In genomic region chr18:11392292-11392691, GRCh38 we compare ENCODE assay signal across 19 cellular contexts.
DNase-seq lines count a peak whose midpoint lies in the region; ATAC-seq, FAIRE-seq and TF ChIP-seq lines count a peak whose summit lies in the region.
"Had no signal": no experiment of that assay in that cellular context is flagged by ENCODE, and none has a peak within 500 bp of the region (broad histone marks: within the 10 kb centered on the region; RNA-seq: fewer than 3 reads in every experiment).

No MANE protein-coding gene starts in this region.

- H4K20me1 ChIP-seq in OCI-LY7 (ENCODE audit: insufficient read depth, low read length) (no peaks in the 10 kb centered on the region), H1 (replicated peaks in 1 of 2; ENCODE audit: control insufficient read depth in 1 of 2, insufficient read depth in 2 of 2, low read length in 2 of 2) (no peaks in the 10 kb centered on the region)

- no peaks in the 10 kb centered on the region for H3K4me1 ChIP-seq in OCI-LY7 (ENCODE audit: insufficient read depth, low read length, poor library complexity, severe bottlenecking)
- no peaks in the 10 kb centered on the region for H3K4me1 ChIP-seq in H1 (replicated peaks in 1 of 4; ENCODE audit: control insufficient read depth in 3 of 4, insufficient read depth in 4 of 4, low read length in 3 of 4)
- H3K4me1 ChIP-seq in neuronal stem cell (ENCODE audit: control insufficient read depth in 2 of 2, insufficient read depth in 1 of 2, low read depth in 1 of 2, low read length in 2 of 2), result peaks cover 0 to 9% of the 10 kb centered on the region in 2 donors
- H3K4me1 ChIP-seq: BE2C, thyroid gland had no signal

- H2AFZ ChIP-seq in OCI-LY7 (ENCODE audit: low read length) (no peak overlapping the region), H1 (ENCODE audit: low read length) (peak overlapping the region; percentile 26; the same call in 1 of the 2 replicates), neuronal stem cell (ENCODE audit: low read length) (peak overlapping the region; percentile 51)

- H3K14ac ChIP-seq in H1 (ENCODE audit: insufficient read length) (no peak overlapping the region), neuronal stem cell (ENCODE audit: low read length) (no peak overlapping the region)

- no peak for ATAC-seq in HG03139 (IDR thresholded peaks at IDR 0.05; ENCODE audit: unreplicated experiment)
- ATAC-seq: activated naive CD4-positive, alpha-beta T cell treated with anti-CD3 and anti-CD28 coated beads, Interleukin-2, amount 50 U/mL, for 72 hours; activated T-cell treated with anti-CD3 and anti-CD28 coated beads, Interleukin-2, amount 50 U/mL, for 4 hours had no signal

- no peaks in the 10 kb centered on the region for H3K9me2 ChIP-seq in OCI-LY7 (ENCODE audit: insufficient read depth, low read length)

- no TSS peak for BruUV-seq in OCI-LY7 (replicated peaks; lab: Mats Ljungman, UMichigan)

- WGBS in H1 (ENCODE audit: extremely low coverage in 1 of 2, insufficient coverage in 1 of 2, insufficient read length in 1 of 2, insufficient replicate concordance in 2 of 2, low coverage in 1 of 2, low lambda C conversion rate in 2 of 2, missing lambda C conversion rate in 1 of 2), 2 experiments, result 66% methylated on average over 6 of the region's 6 CpGs; no CpG with 5 or more reads in 1 of the 2 experiments
- no CpG with 5 or more reads among the region's 6 CpGs for WGBS in neuronal stem cell (ENCODE audit: extremely low coverage in 2 of 2, insufficient read length in 2 of 2, insufficient replicate concordance in 1 of 2), 2 donors

- H3K4me2 ChIP-seq in OCI-LY7 (ENCODE audit: low read length) (no peak overlapping the region), H1 (ENCODE audit: insufficient read depth in 1 of 2, low read depth in 2 of 2, low read length in 2 of 2) (no peak overlapping the region), neuronal stem cell (ENCODE audit: insufficient read depth, low read length, poor library complexity, severe bottlenecking) (no peak overlapping the region)
- H3K4me2 ChIP-seq: KMS-11 had no signal

- H3K9me3 ChIP-seq in OCI-LY7 (ENCODE audit: low read length) (no peaks in the 10 kb centered on the region), H1 (ENCODE audit: insufficient read depth in 2 of 2, low read depth in 1 of 2, low read length in 1 of 2) (no peaks in the 10 kb centered on the region), neuronal stem cell (replicated peaks in 1 of 2; ENCODE audit: control insufficient read depth in 2 of 2, insufficient read depth in 1 of 2, low read depth in 1 of 2, low read length in 2 of 2) (peaks cover 0 to 2% of the 10 kb centered on the region in 2 donors)
- H3K9me3 ChIP-seq: BE2C, left ventricle myocardium inferior, ovary, thyroid gland had no signal

- H4K5ac ChIP-seq in H1 (ENCODE audit: insufficient read length, low read depth, low read length), result no peak overlapping the region

- H3K4ac ChIP-seq in H1 (replicated peaks; ENCODE audit: insufficient read length, low read depth, low read length) (no peak overlapping the region), neuronal stem cell (ENCODE audit: low read length) (no peak overlapping the region)

- H3K79me1 ChIP-seq in H1 (ENCODE audit: low read depth, low read length), result no peaks in the 10 kb centered on the region
- no peaks in the 10 kb centered on the region for H3K79me1 ChIP-seq in neuronal stem cell (ENCODE audit: low read depth, low read length)

- TF ChIP-seq EP300 in H1 (IDR thresholded peaks at IDR 0.05; ENCODE audit: borderline replicate concordance in 1 of 2, low read depth in 2 of 2, low read length in 2 of 2), result no peak

- peak; percentile 61 for DNase-seq in H7
- peak; percentile 3 for DNase-seq in OCI-LY7 (ENCODE audit: low spot score)
- DNase-seq in H1 (ENCODE audit: low read depth in 1 of 2, low spot score in 2 of 2), result peak in 1 of 2 experiments; percentile 53
- DNase-seq in neuronal stem cell (ENCODE audit: low spot score), result peak; percentile 33
- DNase-seq in GM19238 (ENCODE audit: insufficient read length, low spot score), result no peak
- DNase-seq in germinal center (ENCODE audit: low spot score), result no peak
- DNase-seq: activated CD4-positive, alpha-beta T cell treated with anti-CD3 and anti-CD28 coated beads, Interleukin-2, amount 50 U/mL, for 48 hours; activated T-cell treated with anti-CD3 and anti-CD28 coated beads, Interleukin-2, amount 50 U/mL, for 4 hours; BE2C; hippocampal formation; left ventricle myocardium inferior; NCI-H1436 treated with DMSO at 0.1 percent for 48 hours; NCI-H446; ovary; thyroid gland had no signal

- H2BK20ac ChIP-seq in H1 (ENCODE audit: low read length), result no peak overlapping the region

- H4K8ac ChIP-seq in H1 (ENCODE audit: extremely low read depth, insufficient read depth, low read length) (no peak overlapping the region), neuronal stem cell (ENCODE audit: low read depth, low read length) (no peak overlapping the region)

- H3K36me3 ChIP-seq in H7 (replicated peaks; ENCODE audit: control insufficient read depth, insufficient read depth, low read length) (no peaks in the 10 kb centered on the region), OCI-LY7 (ENCODE audit: insufficient read depth, low read length) (no peaks in the 10 kb centered on the region), H1 (ENCODE audit: control insufficient read depth in 2 of 4, insufficient read depth in 4 of 4, low read length in 3 of 4) (no peaks in the 10 kb centered on the region), neuronal stem cell (replicated peaks in 1 of 2; ENCODE audit: control insufficient read depth in 2 of 2, insufficient read depth in 2 of 2, low read length in 2 of 2) (no peaks in the 10 kb centered on the region)
- H3K36me3 ChIP-seq: BE2C, left ventricle myocardium inferior, ovary, thyroid gland had no signal

- H3K18ac ChIP-seq in H1 (ENCODE audit: extremely low read depth, low read length) (no peak overlapping the region), neuronal stem cell (ENCODE audit: low read length) (no peak overlapping the region)

- H2AK5ac ChIP-seq in H1 (ENCODE audit: low read depth, low read length) (no peak overlapping the region), neuronal stem cell (ENCODE audit: low read depth, low read length) (no peak overlapping the region)

- H2BK12ac ChIP-seq in H1 (ENCODE audit: low read depth, low read length) (no peak overlapping the region), neuronal stem cell (ENCODE audit: low read length) (no peak overlapping the region)

- no peak for TF ChIP-seq RAD21 in H1 (IDR thresholded peaks at IDR 0.05 in 1 of 2, conservative IDR thresholded peaks at IDR 0.05 in 1 of 2; ENCODE audit: low read depth in 2 of 2, low read length in 2 of 2)

- H3K23ac ChIP-seq in H1 (ENCODE audit: insufficient read length) (no peak overlapping the region), neuronal stem cell (ENCODE audit: low read depth, low read length, poor library complexity) (no peak overlapping the region)

- TF ChIP-seq CTCF in OCI-LY7 (conservative IDR thresholded peaks at IDR 0.05; ENCODE audit: low read length) (no peak), H1 (IDR thresholded peaks at IDR 0.05; ENCODE audit: control extremely low read depth in 1 of 3, insufficient read depth in 1 of 3, low read depth in 1 of 3, low read length in 3 of 3) (no peak)

- FAIRE-seq in H1 (lab: Jason Lieb, UNC), result peak; percentile 65

- TF ChIP-seq POLR2A in H1 (IDR thresholded peaks at IDR 0.05; ENCODE audit: control extremely low read depth in 1 of 2, low read depth in 2 of 2, low read length in 2 of 2), result no peak

- H3K27ac ChIP-seq in OCI-LY7 (ENCODE audit: low read depth, low read length, poor library complexity, severe bottlenecking), result no peak overlapping the region
- H3K27ac ChIP-seq in H1 (ENCODE audit: low read depth, low read length), result no peak overlapping the region
- no peak overlapping the region for H3K27ac ChIP-seq in neuronal stem cell (replicated peaks; ENCODE audit: low read length)
- H3K27ac ChIP-seq: KMS-11, ovary, skin epidermis, thyroid gland had no signal

- no peak overlapping the region for H3K4me3 ChIP-seq in H7 (ENCODE audit: insufficient read depth, low read depth, low read length)
- no peak overlapping the region for H3K4me3 ChIP-seq in OCI-LY7 (ENCODE audit: low read depth, low read length, poor library complexity, severe bottlenecking)
- H3K4me3 ChIP-seq in H1 (ENCODE audit: extremely low read depth in 1 of 4, insufficient read depth in 2 of 4, low read depth in 3 of 4, low read length in 4 of 4), result no peak overlapping the region
- H3K4me3 ChIP-seq in neuronal stem cell (ENCODE audit: low read length in 2 of 2), result no peak overlapping the region
- H3K4me3 ChIP-seq: left ventricle myocardium inferior, ovary, skin epidermis, thyroid gland had no signal

- H2BK15ac ChIP-seq in H1 (ENCODE audit: low read length), result no peak overlapping the region
- no peak overlapping the region for H2BK15ac ChIP-seq in neuronal stem cell (ENCODE audit: low read length)

- H3K23me2 ChIP-seq in H1 (ENCODE audit: low read depth, low read length), result no peaks in the 10 kb centered on the region

- no peaks in the 10 kb centered on the region for H3K27me3 ChIP-seq in H7 (ENCODE audit: control insufficient read depth, insufficient read depth, low read length)
- H3K27me3 ChIP-seq in H1 (replicated peaks in 1 of 4; ENCODE audit: control insufficient read depth in 3 of 4, extremely low read depth in 1 of 4, insufficient read depth in 3 of 4, low read length in 3 of 4), result no peaks in the 10 kb centered on the region
- no peaks in the 10 kb centered on the region for H3K27me3 ChIP-seq in neuronal stem cell (ENCODE audit: control insufficient read depth in 3 of 3, insufficient read depth in 3 of 3, low read depth in 1 of 3, low read length in 3 of 3)
- H3K27me3 ChIP-seq: BE2C, ovary, thyroid gland had no signal

- H2BK120ac ChIP-seq in H1 (replicated peaks; ENCODE audit: low read depth, low read length) (no peak overlapping the region), neuronal stem cell (ENCODE audit: low read depth, low read length) (no peak overlapping the region)

- POLR2A ChIA-PET in OCI-LY7 (lab: Charles Lee), result interaction anchor here (0.8 kb wide), 1 partner anchor 12 kb away, joined by 3 read pairs; no protein-coding TSS in a partner anchor
- POLR2A ChIA-PET in H1 (lab: Charles Lee; ENCODE audit: partially characterized antibody), result no interaction called here

- CTCF ChIA-PET in OCI-LY7 (lab: Charles Lee; ENCODE audit: unreplicated experiment) (no interaction called here), H1 (lab: Charles Lee; ENCODE audit: partially characterized antibody) (interaction anchor here (1.6 kb wide), 1 partner anchor 12 kb away, joined by 3 read pairs; no protein-coding TSS in a partner anchor)

- no peak overlapping the region for H2BK5ac ChIP-seq in H1 (ENCODE audit: low read depth, low read length)
- no peak overlapping the region for H2BK5ac ChIP-seq in neuronal stem cell (ENCODE audit: low read length)

- no peak overlapping the region for H3K56ac ChIP-seq in H1 (replicated peaks; ENCODE audit: insufficient read length, low read depth, low read length)

- H4K91ac ChIP-seq in H1 (replicated peaks; ENCODE audit: insufficient read length, low read length), result no peak overlapping the region
- no peak overlapping the region for H4K91ac ChIP-seq in neuronal stem cell (ENCODE audit: low read depth, low read length, poor library complexity)

- H3K79me2 ChIP-seq in OCI-LY7 (ENCODE audit: insufficient read depth, low read depth, low read length) (no peaks in the 10 kb centered on the region), H1 (ENCODE audit: control insufficient read depth in 1 of 2, insufficient read depth in 2 of 2, low read length in 2 of 2) (no peaks in the 10 kb centered on the region)

- H3K9ac ChIP-seq in H1 (replicated peaks in 1 of 4; ENCODE audit: extremely low read depth in 1 of 4, low read depth in 3 of 4, low read length in 3 of 4), result no peak overlapping the region
- no peak overlapping the region for H3K9ac ChIP-seq in neuronal stem cell (ENCODE audit: low read depth, low read length, poor library complexity)
- H3K9ac ChIP-seq: KMS-11 had no signal

- intact Hi-C loops in OCI-LY7 (cut with micrococcal nuclease; ENCODE audit: unreplicated experiment), result no loop called here

Comparison
In these comparisons a context has a peak if more than half of its experiments do, and no peak if none do; other contexts are left out.
1. DNase-seq: peak in H7 (single experiment), OCI-LY7 (single experiment) and neuronal stem cell (single experiment); none in GM19238 (single experiment) and germinal center (single experiment).